Comparison of ENCODE assay signal across 29 cellular contexts in genomic region chr1:165675794-165676193, GRCh38.
"Had no signal": no experiment of that assay in that cellular context is flagged by ENCODE, and none has a peak within 500 bp of the region (broad histone marks: within the 10 kb centered on the region; RNA-seq: fewer than 3 reads in every experiment).

No MANE protein-coding gene starts in this region.

- H3K27me3 ChIP-seq: ascending aorta, gastroesophageal sphincter, neutrophil, right lobe of liver, uterus had no signal

- H3K27me3 Mint-ChIP-seq: activated naive CD8-positive, alpha-beta T cell treated with anti-CD3 and anti-CD28 coated beads, Interleukin-2, amount 10 ng/mL, durations not matched to agents 7 days and 5 days; brain; stimulated activated memory B cell treated with anti-CD40 and anti-IgM and Interleukin-4, amounts not matched to agents 10 μg/mL and 1 μg/mL and 100 μg/mL, for 72 hours; stimulated activated naive CD8-positive, alpha-beta T cell treated with anti-CD3 and anti-CD28 coated beads, Interleukin-15, amount 100 ng/mL, for 72 hours; type B pancreatic cell had no signal

- H3K4me3 Mint-ChIP-seq: activated naive CD4-positive, alpha-beta T cell treated with anti-CD3 and anti-CD28 coated beads for 36 hours; activated naive CD8-positive, alpha-beta T cell treated with anti-CD3 and anti-CD28 coated beads, Interleukin-2, amount 10 ng/mL, durations not matched to agents 7 days and 5 days; brain; nephron progenitor cell; stimulated activated memory B cell treated with anti-CD40 and anti-IgM and Interleukin-4, amounts not matched to agents 10 μg/mL and 1 μg/mL and 100 μg/mL, for 72 hours; stimulated activated naive CD8-positive, alpha-beta T cell treated with anti-CD3 and anti-CD28 coated beads, Interleukin-15, amount 100 ng/mL, for 72 hours; T-helper 1 cell treated with Interleukin-12 subunit alpha and Interleukin-12 subunit beta and Interleukin-4 antibody, amounts not matched to agents 30 μg/mL and 1 μg/mL, for 36 hours; type B pancreatic cell had no signal

- ATAC-seq: activated CD4-positive, CD25-positive, alpha-beta regulatory T cell treated with anti-CD3 and anti-CD28 coated beads, Interleukin-2, amount 50 U/mL, for 24 hours; gastroesophageal sphincter; left colon; right lobe of liver; stimulated activated memory B cell treated with anti-CD40 and anti-IgM and Interleukin-4, amounts not matched to agents 10 μg/mL and 1 μg/mL and 100 μg/mL, for 72 hours; stimulated activated naive CD8-positive, alpha-beta T cell treated with anti-CD3 and anti-CD28 coated beads, Interleukin-15, amount 100 ng/mL, for 72 hours had no signal

- H3K4me3 ChIP-seq: ascending aorta, gastroesophageal sphincter, right lobe of liver, skin epidermis, uterus had no signal

- H3K27ac Mint-ChIP-seq: activated naive CD4-positive, alpha-beta T cell treated with anti-CD3 and anti-CD28 coated beads for 36 hours; activated naive CD8-positive, alpha-beta T cell treated with anti-CD3 and anti-CD28 coated beads, Interleukin-2, amount 10 ng/mL, durations not matched to agents 7 days and 5 days; brain; nephron progenitor cell; stimulated activated memory B cell treated with anti-CD40 and anti-IgM and Interleukin-4, amounts not matched to agents 10 μg/mL and 1 μg/mL and 100 μg/mL, for 72 hours; T-helper 1 cell treated with Interleukin-12 subunit alpha and Interleukin-12 subunit beta and Interleukin-4 antibody, amounts not matched to agents 30 μg/mL and 1 μg/mL, for 36 hours; type B pancreatic cell had no signal

- H3K27ac ChIP-seq: ascending aorta, gastroesophageal sphincter, neutrophil, right lobe of liver, skin epidermis, uterus, WERI-Rb-1 had no signal

- DNase-seq: activated CD4-positive, alpha-beta T cell treated with anti-CD3 and anti-CD28 coated beads for 48 hours; activated CD4-positive, alpha-beta T cell treated with anti-CD3 and anti-CD28 coated beads, Interleukin-2, amount 50 U/mL, for 48 hours; activated CD8-positive, alpha-beta memory T cell treated with anti-CD3 and anti-CD28 coated beads for 24 hours; activated effector memory CD4-positive, alpha-beta T cell treated with anti-CD3 and anti-CD28 coated beads, Interleukin-2, amount 50 U/mL, for 16 hours; activated naive CD4-positive, alpha-beta T cell treated with anti-CD3 and anti-CD28 coated beads for 36 hours; activated naive CD8-positive, alpha-beta T cell treated with anti-CD3 and anti-CD28 coated beads, Interleukin-2, amount 10 ng/mL, durations not matched to agents 7 days and 5 days; head of caudate nucleus; hippocampal formation; kidney; left colon; mesenchymal stem cell; nephron progenitor cell; right lobe of liver; stimulated activated CD4-positive, alpha-beta T cell treated with anti-CD3 and anti-CD28 coated beads, Interleukin-12 subunit alpha, Interleukin-12 subunit beta, amount 100 ng/mL, for 4 hours; stimulated activated CD4-positive, alpha-beta T cell treated with anti-CD3 and anti-CD28 coated beads, Interleukin-4, amount 100 ng/mL, for 1 hour; stimulated activated naive CD8-positive, alpha-beta T cell treated with anti-CD3 and anti-CD28 coated beads, Interleukin-15, amount 100 ng/mL, for 72 hours; substantia nigra; T1000; uterus; WERI-Rb-1 had no signal

- H3K4me1 ChIP-seq: ascending aorta, gastroesophageal sphincter, uterus had no signal

- H3K9me3 ChIP-seq: ascending aorta, gastroesophageal sphincter, neutrophil, right lobe of liver, uterus had no signal

- H3K4me1 Mint-ChIP-seq: brain, nephron progenitor cell had no signal
